ENCODE assay signal across 9 cellular contexts in genomic region chr6:135722679-135723078, GRCh38.
DNase-seq lines count a peak whose midpoint lies in the region; ATAC-seq and TF ChIP-seq lines count a peak whose summit lies in the region.
"Had no signal": no experiment of that assay in that cellular context is flagged by ENCODE, and none has a peak within 500 bp of the region (broad histone marks: within the 10 kb centered on the region; RNA-seq: fewer than 3 reads in every experiment).

No MANE protein-coding gene starts in this region.

- H3K27ac Mint-ChIP-seq in WTC11, result no peak overlapping the region

- TF ChIP-seq CTCF in WTC11 (IDR thresholded peaks at IDR 0.05), result no peak

- POLR2A ChIA-PET in WTC11 (lab: Charles Lee), result no interaction called here

- peaks cover 55% of the 10 kb centered on the region for H3K9me3 Mint-ChIP-seq in WTC11

- H3K4me1 Mint-ChIP-seq in WTC11, result no peaks in the 10 kb centered on the region

- peak; percentile 86 for DNase-seq in astrocyte of the hippocampus (ENCODE audit: low read depth, low spot score)
- peak; percentile 47 for DNase-seq in pulmonary artery endothelial cell (ENCODE audit: low read depth, low spot score)
- no peak for DNase-seq in RPMI8226
- no peak for DNase-seq in WTC11 (ENCODE audit: low spot score)
- DNase-seq in NCI-H2081 treated with DMSO at 0.1 percent for 48 hours (lab: John Stamatoyannopoulos, UW), result no peak
- DNase-seq in activated CD8-positive, alpha-beta memory T cell treated with anti-CD3 and anti-CD28 coated beads for 24 hours, result no peak
- DNase-seq: SHP77 treated with DMSO at 0.1 percent for 48 hours had no signal

- no peak overlapping the region for H3K4me3 Mint-ChIP-seq in WTC11

- peaks cover 3% of the 10 kb centered on the region; the same call in 1 of the 2 replicates for H3K27me3 Mint-ChIP-seq in WTC11 (ENCODE audit: low read depth)

- ATAC-seq in GM18517 (IDR thresholded peaks at IDR 0.05; ENCODE audit: unreplicated experiment), result peak; percentile 76
- peak; percentile 64 for ATAC-seq in HG03196 (IDR thresholded peaks at IDR 0.05; ENCODE audit: unreplicated experiment)
- no peak for ATAC-seq in WTC11

- peaks cover 20% of the 10 kb centered on the region for H3K36me3 Mint-ChIP-seq in WTC11

- CTCF ChIA-PET in WTC11 (lab: Charles Lee), result no interaction called here

TF ChIP-seq in WTC11, 78 proteins besides CTCF, POLR2A, EP300 and RAD21:
- TF ChIP-seq NR1H2 (CRISPR knock-in tag; IDR thresholded peaks at IDR 0.05), result no peak
- TF ChIP-seq PRDM15 (CRISPR knock-in tag; IDR thresholded peaks at IDR 0.05), result no peak
- no peak for TF ChIP-seq ELF4 (CRISPR knock-in tag; IDR thresholded peaks at IDR 0.05; ENCODE audit: low read depth)
- no peak for TF ChIP-seq ZNF396 (CRISPR knock-in tag; IDR thresholded peaks at IDR 0.05; ENCODE audit: borderline replicate concordance)

Comparison
In these comparisons a context has a peak if more than half of its experiments do, and no peak if none do; other contexts are left out.
1. DNase-seq: peak in astrocyte of the hippocampus (single experiment) and pulmonary artery endothelial cell (single experiment); none in RPMI8226 (single experiment), WTC11 (single experiment), NCI-H2081 treated with DMSO at 0.1 percent for 48 hours (single experiment) and activated CD8-positive, alpha-beta memory T cell treated with anti-CD3 and anti-CD28 coated beads for 24 hours (single experiment).